In genomic region chr20:49505518-49505917, GRCh38 we compare ENCODE assay signal across 8 cellular contexts. TPM values are rescaled to one million over a fixed set of nuclear protein-coding genes. Genes with fewer than 3 reads are reported as not detected.
A peak's percentile ranks its signal among the peaks of the same experiment; 100 is the strongest.
DNase-seq lines count a peak whose midpoint lies in the region; ATAC-seq and TF ChIP-seq lines count a peak whose summit lies in the region.

No MANE protein-coding gene starts in this region.

- peak; percentile 53 for DNase-seq in ELF-1 (ENCODE audit: low read depth, low spot score)
- peak; percentile 38 for DNase-seq in NCI-H2107 treated with DMSO at 0.1 percent for 48 hours (lab: John Stamatoyannopoulos, UW; ENCODE audit: unreplicated experiment)
- DNase-seq in cerebellar cortex (ENCODE audit: low spot score), result peak; percentile 81
- DNase-seq in neural progenitor cell (ENCODE audit: low spot score), result peak; percentile 97
- no peak for DNase-seq in RWPE1 (ENCODE audit: low spot score)
- DNase-seq in CD1c-positive myeloid dendritic cell (ENCODE audit: extremely low spot score), result no peak
- no peak for DNase-seq in PC-3
- no peak for DNase-seq in stomach

- no peaks in the 10 kb centered on the region for H3K36me3 Mint-ChIP-seq in neural progenitor cell

- peaks cover 9% of the 10 kb centered on the region for H3K27me3 Mint-ChIP-seq in neural progenitor cell (ENCODE audit: insufficient read depth, low read depth)

- H3K36me3 ChIP-seq in neural progenitor cell, result no peaks in the 10 kb centered on the region
- H3K36me3 ChIP-seq in PC-3 (ENCODE audit: low read depth, low read length), result no peaks in the 10 kb centered on the region
- H3K36me3 ChIP-seq in stomach, result peaks cover 0 to 15% (median 4%) of the 10 kb centered on the region in 4 donors

- H2AFZ ChIP-seq in neural progenitor cell (replicated peaks), result no peak overlapping the region
- no peak overlapping the region for H2AFZ ChIP-seq in PC-3 (ENCODE audit: low read length)

- H4K20me1 ChIP-seq in neural progenitor cell (ENCODE audit: low read depth) (peaks cover 4% of the 10 kb centered on the region), PC-3 (ENCODE audit: low read length) (no peaks in the 10 kb centered on the region)

- TF ChIP-seq EP300 in stomach (IDR thresholded peaks at IDR 0.05), result no peak

- no peak overlapping the region for H3K27ac Mint-ChIP-seq in neural progenitor cell

- BruUV-seq in PC-3 (replicated peaks; lab: Mats Ljungman, UMichigan), result no TSS peak

- ATAC-seq in PC-3, result no peak

- H3K27me3 ChIP-seq in neural progenitor cell (no peaks in the 10 kb centered on the region), PC-3 (ENCODE audit: low read length) (peaks cover 46% of the 10 kb centered on the region), stomach (peaks cover 0 to 22% (median 0%) of the 10 kb centered on the region in 3 donors)

- peaks cover 55% of the 10 kb centered on the region for H3K4me1 Mint-ChIP-seq in neural progenitor cell

- peaks cover 4% of the 10 kb centered on the region for H3K9me3 Mint-ChIP-seq in neural progenitor cell

- no peaks in the 10 kb centered on the region for H3K9me2 ChIP-seq in PC-3 (replicated peaks; ENCODE audit: low read length)

- H3K4me3 Mint-ChIP-seq in neural progenitor cell, result peak overlapping the region; percentile 35

- intact Hi-C loops in PC-3 (cut with micrococcal nuclease), result no loop called here
- intact Hi-C loops in stomach (cut with DNase I; ENCODE audit: low total_unique reads), result no loop called here

- TF ChIP-seq CTCF in neural progenitor cell (IDR thresholded peaks at IDR 0.05) (no peak), RWPE1 (conservative IDR thresholded peaks at IDR 0.05; ENCODE audit: low read depth) (no peak), PC-3 (conservative IDR thresholded peaks at IDR 0.05; ENCODE audit: low read depth, low read length) (no peak), stomach (IDR thresholded peaks at IDR 0.05) (no peak)

- H3K4me1 ChIP-seq in neural progenitor cell (peaks cover 35% of the 10 kb centered on the region), PC-3 (ENCODE audit: insufficient read depth, low read length) (no peaks in the 10 kb centered on the region), stomach (peaks cover 0 to 18% (median 6%) of the 10 kb centered on the region in 4 donors)

- H3K4me3 ChIP-seq in neural progenitor cell (peak overlapping the region; percentile 35), PC-3 (ENCODE audit: low read length) (no peak overlapping the region), stomach (no peak overlapping the region)

- POLR2A ChIA-PET in RWPE1 (lab: Yijun Ruan, JAX; ENCODE audit: low non-redundant PET), result no interaction called here
- POLR2A ChIA-PET in PC-3 (lab: Charles Lee; ENCODE audit: unreplicated experiment), result no interaction called here

- H3K9me3 ChIP-seq in neural progenitor cell (ENCODE audit: low read depth), result no peaks in the 10 kb centered on the region
- no peaks in the 10 kb centered on the region for H3K9me3 ChIP-seq in PC-3 (ENCODE audit: low read length)
- peaks cover 0 to 4% (median 0%) of the 10 kb centered on the region in 4 donors for H3K9me3 ChIP-seq in stomach

- CTCF ChIA-PET in RWPE1 (lab: Yijun Ruan, JAX), result interaction anchor here (0.9 to 5.7 kb wide), 4 partner anchors 21 to 171 kb away, joined by 3 to 58 read pairs (median 26); partner anchors contain the start of gene KCNB1
- CTCF ChIA-PET in PC-3 (lab: Charles Lee), result interaction anchor here (0.6 kb wide), 1 partner anchor 171 kb away, joined by 4 read pairs; no protein-coding TSS in a partner anchor

- no peaks in the 10 kb centered on the region for H3K79me2 ChIP-seq in neural progenitor cell (ENCODE audit: low read depth)
- H3K79me2 ChIP-seq in PC-3 (ENCODE audit: low read length), result no peaks in the 10 kb centered on the region

- WGBS in stomach, 5 donors, result 17 to 32% (median 24%) methylated on average over 8 to 9 of the region's 9 CpGs

- H3F3A ChIP-seq in neural progenitor cell (ENCODE audit: low read depth), result peaks cover 29% of the 10 kb centered on the region
- H3F3A ChIP-seq in PC-3 (ENCODE audit: low read length, unreplicated experiment), result no peaks in the 10 kb centered on the region

- H3K4me2 ChIP-seq in neural progenitor cell, result peak overlapping the region; percentile 78
- H3K4me2 ChIP-seq in PC-3 (ENCODE audit: low read length), result no peak overlapping the region

- H3K27ac ChIP-seq in neural progenitor cell (no peak overlapping the region), RWPE1 (no peak overlapping the region), PC-3 (ENCODE audit: low read length) (no peak overlapping the region), stomach (no peak overlapping the region)

- TF ChIP-seq POLR2A in stomach (IDR thresholded peaks at IDR 0.05), result no peak

- no peak overlapping the region for H3K9ac ChIP-seq in neural progenitor cell
- no peak overlapping the region for H3K9ac ChIP-seq in PC-3 (ENCODE audit: low read length)

RNA-seq across cellular contexts. Expression of gene KCNB1, which starts 23.1 kb away (rescaled TPM):
- total RNA-seq in neural progenitor cell (ENCODE audit: low replicate concordance) (0.97 and 1.0 TPM in 2 replicates), PC-3 (2014; rRNA removed) (0.04 and 0.35 TPM in 2 replicates), stomach (10 to 100 TPM in 1 of 5 donors, 1 to 10 TPM in 3, under 1 TPM in 1; 0.58 to 21.0 (median 3.5) TPM)
- polyA plus RNA-seq in stomach, result 1 to 10 TPM in 1 of 3 donors, under 1 TPM in 1, not detected in 1; 0.12 to 1.4 TPM

Comparison
In these comparisons a context has a peak if more than half of its experiments do, and no peak if none do; other contexts are left out.
1. DNase-seq: peak in ELF-1 (single experiment), NCI-H2107 treated with DMSO at 0.1 percent for 48 hours (single experiment), cerebellar cortex (single experiment) and neural progenitor cell (single experiment); none in RWPE1 (single experiment), CD1c-positive myeloid dendritic cell (single experiment), PC-3 (single experiment) and stomach (single experiment).